In the genomic region with DNA sequence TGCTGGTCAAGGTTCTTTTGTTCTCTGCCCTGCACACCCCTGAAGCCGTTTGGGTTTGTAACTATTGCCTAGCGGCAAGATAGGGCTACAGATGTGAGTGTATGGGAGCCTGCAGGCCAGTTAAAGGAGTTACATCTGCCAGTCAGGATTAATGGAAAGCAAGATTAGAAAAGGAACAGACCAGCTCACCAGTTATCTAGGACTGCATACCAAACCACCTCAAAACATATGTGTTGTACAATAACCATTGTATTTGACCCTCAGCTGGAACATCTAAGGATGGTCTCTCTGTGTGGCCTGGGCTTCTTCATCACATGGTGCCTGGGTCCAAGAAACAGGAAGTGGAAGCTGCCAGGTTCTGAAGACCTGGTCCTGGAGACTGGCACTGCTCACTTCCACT, we compare ENCODE assay signal across 17 cellular contexts.
"Had no signal": no experiment of that assay in that cellular context is flagged by ENCODE, and none has a peak within 500 bp of the region (broad histone marks: within the 10 kb centered on the region; RNA-seq: fewer than 3 reads in every experiment).

No MANE protein-coding gene starts in this region.

- H3K27ac Mint-ChIP-seq: activated naive CD8-positive, alpha-beta T cell; memory B cell; natural killer cell; stimulated activated memory B cell treated with anti-CD40 and anti-IgM and Interleukin-4, amounts not matched to agents 10 μg/mL and 1 μg/mL and 100 μg/mL, for 72 hours had no signal

- H3K9me3 Mint-ChIP-seq: memory B cell; natural killer cell; stimulated activated memory B cell treated with anti-CD40 and anti-IgM and Interleukin-4, amounts not matched to agents 10 μg/mL and 1 μg/mL and 100 μg/mL, for 72 hours had no signal

- H3K27ac ChIP-seq: body of pancreas, coronary artery, thyroid gland had no signal

- ATAC-seq: body of pancreas; left ventricle myocardium superior; natural killer cell; stimulated activated memory B cell treated with anti-CD40 and anti-IgM and Interleukin-4, amounts not matched to agents 10 μg/mL and 1 μg/mL and 100 μg/mL, for 72 hours had no signal

- DNase-seq: activated CD4-positive, alpha-beta T cell treated with anti-CD3 and anti-CD28 coated beads, Interleukin-2, amount 50 U/mL, for 1 hour; activated CD4-positive, CD25-positive, alpha-beta regulatory T cell; activated CD8-positive, alpha-beta memory T cell treated with anti-CD3 and anti-CD28 coated beads for 24 hours; activated gamma-delta T cell treated with Interleukin-2 at 50 U/mL for 16 hours; amygdala; body of pancreas; caudate nucleus; effector CD8-positive, alpha-beta T cell; foreskin melanocyte; kidney glomerular epithelial cell; left ventricle myocardium superior; natural killer cell; thyroid gland had no signal

- H3K4me1 ChIP-seq: thyroid gland had no signal

- H3K4me1 Mint-ChIP-seq: natural killer cell; stimulated activated memory B cell treated with anti-CD40 and anti-IgM and Interleukin-4, amounts not matched to agents 10 μg/mL and 1 μg/mL and 100 μg/mL, for 72 hours had no signal

- H3K36me3 Mint-ChIP-seq: activated naive CD8-positive, alpha-beta T cell; memory B cell; natural killer cell; stimulated activated memory B cell treated with anti-CD40 and anti-IgM and Interleukin-4, amounts not matched to agents 10 μg/mL and 1 μg/mL and 100 μg/mL, for 72 hours had no signal

- H3K9me3 ChIP-seq: body of pancreas, thyroid gland had no signal

- H3K27me3 Mint-ChIP-seq: activated naive CD8-positive, alpha-beta T cell; stimulated activated memory B cell treated with anti-CD40 and anti-IgM and Interleukin-4, amounts not matched to agents 10 μg/mL and 1 μg/mL and 100 μg/mL, for 72 hours had no signal

- H3K4me3 Mint-ChIP-seq: activated naive CD8-positive, alpha-beta T cell; memory B cell; natural killer cell; stimulated activated memory B cell treated with anti-CD40 and anti-IgM and Interleukin-4, amounts not matched to agents 10 μg/mL and 1 μg/mL and 100 μg/mL, for 72 hours had no signal

- H3K4me3 ChIP-seq: body of pancreas, coronary artery, thyroid gland had no signal

- H3K36me3 ChIP-seq: thyroid gland had no signal

- H3K27me3 ChIP-seq: body of pancreas, thyroid gland had no signal
